ENCODE assay signal across 8 cellular contexts in the genomic region with DNA sequence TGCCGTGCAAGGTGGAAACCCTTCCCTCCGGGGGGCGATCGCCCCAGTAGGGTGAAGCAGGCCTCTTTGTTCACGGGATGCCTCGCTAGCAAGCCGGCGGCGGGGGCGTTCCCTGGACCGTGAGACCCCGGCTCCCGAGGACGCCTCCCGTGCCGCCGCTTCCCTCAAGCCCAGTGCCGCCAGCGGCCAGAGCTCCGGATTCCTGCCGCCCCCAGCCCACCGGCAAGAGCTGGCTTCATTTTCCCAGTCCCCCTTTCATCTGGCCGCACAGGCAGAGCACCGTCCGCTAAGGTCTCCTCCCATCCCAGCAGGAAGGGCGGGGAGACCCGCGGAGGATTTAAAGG. TPM values are rescaled to one million over a fixed set of nuclear protein-coding genes. Genes with fewer than 3 reads are reported as not detected.
A peak's percentile ranks its signal among the peaks of the same experiment; 100 is the strongest.
DNase-seq lines count a peak whose midpoint lies in the region; ATAC-seq and TF ChIP-seq lines count a peak whose summit lies in the region.

No MANE protein-coding gene starts in this region.

- H3K36me3 ChIP-seq in left lung = no peaks in the 10 kb centered on the region

- no peaks in the 10 kb centered on the region for H3K9me3 ChIP-seq in left lung

- peaks cover 14 to 67% of the 10 kb centered on the region in 2 donors for H3K4me1 ChIP-seq in left lung

- no peak for TF ChIP-seq CTCF in HFF-Myc (IDR thresholded peaks at IDR 0.05; ENCODE audit: low read depth, low read length, missing control alignments)
- TF ChIP-seq CTCF in astrocyte of the spinal cord (IDR thresholded peaks at IDR 0.05; ENCODE audit: low read depth, low read length) = peak; percentile 11
- peak in 1 of 2 donors; percentile 6 for TF ChIP-seq CTCF in left lung (IDR thresholded peaks at IDR 0.05)

- DNase-seq in HFF-Myc (ENCODE audit: extremely low read depth, low read depth) = no peak
- DNase-seq in SK-N-DZ (ENCODE audit: low spot score) = peak; percentile 59
- no peak for DNase-seq in astrocyte of the spinal cord (ENCODE audit: low read depth, low spot score)
- DNase-seq in left lung = no peak
- peak; percentile 26 to 69 (median 54) for DNase-seq in stimulated activated naive CD4-positive, alpha-beta T cell (lab: John Stamatoyannopoulos, UW)
- no peak for DNase-seq in SIG-M5 (lab: John Stamatoyannopoulos, UW)

- H3K27me3 ChIP-seq in left lung = peaks cover 0 to 13% of the 10 kb centered on the region in 2 donors

- ATAC-seq in left lung (no peak), HG03108 (IDR thresholded peaks at IDR 0.05; ENCODE audit: unreplicated experiment) (no peak)

- in situ Hi-C loops in astrocyte of the spinal cord (cut with HindIII; ENCODE audit: low sequenced_read_pairs) = no loop called here

- H3K4me3 ChIP-seq in GM08714 (ENCODE audit: low read length) = peak overlapping the region; percentile 87
- peak overlapping the region; percentile 56 for H3K4me3 ChIP-seq in HFF-Myc (replicated peaks; ENCODE audit: low read depth, low read length)
- H3K4me3 ChIP-seq in astrocyte of the spinal cord (ENCODE audit: low read depth, low read length) = peak overlapping the region; percentile 66
- peak overlapping the region; percentile 67 to 72 for H3K4me3 ChIP-seq in left lung

- intact Hi-C loops in left lung (cut with DNase I) = no loop called here

- H3K27ac ChIP-seq in left lung = peak overlapping the region; percentile 87 to 93

RNA-seq across cellular contexts. Expression of gene IER5, which starts 16.3 kb away (rescaled TPM):
- polyA plus RNA-seq in SK-N-DZ (2014; cell fraction: cytosol; rRNA removed) = 6.8 and 8.7 TPM in 2 replicates
- 5.2 and 6.5 TPM in 2 replicates for polyA plus RNA-seq in SK-N-DZ (2014; cell fraction: nucleus; rRNA removed)
- 10 to 100 TPM; 16.1 to 26.6 TPM for total RNA-seq in left lung

Comparison
In these comparisons a context has a peak if more than half of its experiments do, and no peak if none do; other contexts are left out.
1. DNase-seq: peak in SK-N-DZ (single experiment) and stimulated activated naive CD4-positive, alpha-beta T cell (6 of 6); none in HFF-Myc (single experiment), astrocyte of the spinal cord (single experiment), left lung (0 of 2) and SIG-M5 (single experiment).
2. Peak in every context shown above with its lines, with median percentiles within 50 percentile points of each other: H3K4me3 ChIP-seq.